25 cellular contexts compared by ENCODE assay signal in genomic region chr6:150183966-150184365, GRCh38. TPM values are rescaled to one million over a fixed set of nuclear protein-coding genes. Genes with fewer than 3 reads are reported as not detected.
"Had no signal": no experiment of that assay in that cellular context is flagged by ENCODE, and none has a peak within 500 bp of the region (broad histone marks: within the 10 kb centered on the region; RNA-seq: fewer than 3 reads in every experiment).

No MANE protein-coding gene starts in this region.

- H2AFZ ChIP-seq: PC-9 had no signal

- H3K4me1 Mint-ChIP-seq: activated CD4-positive, alpha-beta T cell treated with anti-CD3 and anti-CD28 coated beads for 36 hours had no signal

- H3K9ac ChIP-seq: KMS-11 had no signal

- H3K4me3 Mint-ChIP-seq: activated CD4-positive, alpha-beta T cell treated with anti-CD3 and anti-CD28 coated beads for 36 hours; activated CD8-positive, alpha-beta T cell treated with anti-CD3 and anti-CD28 coated beads for 36 hours; activated naive CD8-positive, alpha-beta T cell treated with anti-CD3 and anti-CD28 coated beads, Interleukin-2, amount 10 ng/mL, durations not matched to agents 7 days and 5 days; T-cell had no signal

- H3K27ac ChIP-seq: adrenal gland, KMS-11, PC-9, SK-N-MC had no signal

- ATAC-seq: activated CD4-positive, alpha-beta T cell treated with anti-CD3 and anti-CD28 coated beads for 36 hours; activated CD8-positive, alpha-beta T cell treated with anti-CD3 and anti-CD28 coated beads for 36 hours; T-cell had no signal

- H3K36me3 ChIP-seq: adrenal gland, MG63 had no signal

- H3K27me3 ChIP-seq: adrenal gland, MG63 had no signal

- H3K27ac Mint-ChIP-seq: activated CD4-positive, alpha-beta T cell treated with anti-CD3 and anti-CD28 coated beads for 36 hours; activated CD8-positive, alpha-beta T cell treated with anti-CD3 and anti-CD28 coated beads for 36 hours; activated naive CD8-positive, alpha-beta T cell treated with anti-CD3 and anti-CD28 coated beads, Interleukin-2, amount 10 ng/mL, durations not matched to agents 7 days and 5 days; T-cell had no signal

- H3K9me3 ChIP-seq: adrenal gland, MG63 had no signal

- H3K4me2 ChIP-seq: KMS-11, PC-9 had no signal

- H3K36me3 Mint-ChIP-seq: activated naive CD8-positive, alpha-beta T cell treated with anti-CD3 and anti-CD28 coated beads, Interleukin-2, amount 10 ng/mL, durations not matched to agents 7 days and 5 days; T-cell had no signal

- H3K4me1 ChIP-seq: adrenal gland had no signal

- H3K4me3 ChIP-seq: adrenal gland, MG63, PC-9, SK-N-MC had no signal

- DNase-seq: activated CD4-positive, alpha-beta T cell treated with anti-CD3 and anti-CD28 coated beads for 36 hours; activated CD4-positive, alpha-beta T cell treated with anti-CD3 and anti-CD28 coated beads, Interleukin-2, amount 50 U/mL, for 1 hour; activated CD8-positive, alpha-beta memory T cell treated with anti-CD3 and anti-CD28 coated beads, Interleukin-2, amount 50 U/mL, for 48 hours; activated CD8-positive, alpha-beta T cell treated with anti-CD3 and anti-CD28 coated beads for 36 hours; activated naive CD4-positive, alpha-beta T cell treated with anti-CD3 and anti-CD28 coated beads, Interleukin-2, amount 50 U/mL, for 16 hours; activated naive CD8-positive, alpha-beta T cell treated with anti-CD3 and anti-CD28 coated beads, Interleukin-2, amount 10 ng/mL, durations not matched to agents 7 days and 5 days; activated T-cell treated with anti-CD3 and anti-CD28 coated beads, Interleukin-2, amount 50 U/mL, for 1 hour; adrenal gland; anterior cingulate cortex; cerebellar nuclear complex; MG63; MV-4-11; NCI-H1092 treated with DMSO at 0.1 percent for 48 hours; NCI-H1417 treated with DMSO at 0.1 percent for 48 hours; NCI-H1694; NCI-H2029 treated with DMSO at 0.1 percent for 48 hours; NCI-H345; NCI-H510A treated with DMSO at 0.1 percent for 48 hours; NCI-H69; PC-9; T-cell; T-helper 2 cell; T1000 had no signal

- H3K9me3 Mint-ChIP-seq: activated CD8-positive, alpha-beta T cell treated with anti-CD3 and anti-CD28 coated beads for 36 hours; activated naive CD8-positive, alpha-beta T cell treated with anti-CD3 and anti-CD28 coated beads, Interleukin-2, amount 10 ng/mL, durations not matched to agents 7 days and 5 days had no signal

RNA-seq across cellular contexts. Expression of gene PPP1R14C, which starts 41.1 kb away (rescaled TPM):
- total RNA-seq: activated naive CD8-positive, alpha-beta T cell treated with anti-CD3 and anti-CD28 coated beads, Interleukin-2, amount 10 ng/mL, durations not matched to agents 7 days and 5 days; T-cell had no signal
